ENCODE assay signal across 1 cellular context in genomic region chr19:2040647-2041435, GRCh38.
TF ChIP-seq lines count a peak whose summit lies in the region.

No MANE protein-coding gene starts in this region.

TF ChIP-seq in K562, 482 proteins besides CTCF, POLR2A, EP300 and RAD21:
- TF ChIP-seq POLR2G (IDR thresholded peaks at IDR 0.05; ENCODE audit: low read depth, low read length) (peak; percentile 60), ZNF436 (CRISPR knock-in tag; IDR thresholded peaks at IDR 0.05) (no peak), MBD2 (IDR thresholded peaks at IDR 0.05; ENCODE audit: borderline replicate concordance, low read depth) (no peak), LARP7 (IDR thresholded peaks at IDR 0.05) (no peak), ZNF592 (IDR thresholded peaks at IDR 0.05) (no peak), ZBTB5 (IDR thresholded peaks at IDR 0.05) (no peak), PPARD (CRISPR knock-in tag; IDR thresholded peaks at IDR 0.05) (no peak), RBFOX2 (IDR thresholded peaks at IDR 0.05; ENCODE audit: low read depth, low read length) (peak; percentile 65), ZNF23 (CRISPR knock-in tag; IDR thresholded peaks at IDR 0.05) (no peak), KDM5B (IDR thresholded peaks at IDR 0.05; ENCODE audit: insufficient replicate concordance, low read depth, low read length) (no peak), BRF1 (IDR thresholded peaks at IDR 0.05; ENCODE audit: borderline replicate concordance, extremely low read depth, insufficient read length) (no peak), POLR2AphosphoS5 (IDR thresholded peaks at IDR 0.05; ENCODE audit: control insufficient read depth, insufficient read depth, low read depth, low read length) (no peak), FUS (optimal IDR thresholded peaks at IDR 0.05; ENCODE audit: low read depth, low read length) (no peak), ZNF277 (CRISPR knock-in tag; IDR thresholded peaks at IDR 0.05; ENCODE audit: borderline replicate concordance) (no peak), ZBTB40 (IDR thresholded peaks at IDR 0.05) (no peak), ZBTB40 (CRISPR knock-in tag; IDR thresholded peaks at IDR 0.05) (no peak), ZSCAN29 (IDR thresholded peaks at IDR 0.05) (no peak), RHOXF2B (CRISPR knock-in tag; conservative IDR thresholded peaks at IDR 0.05) (no peak), MYNN (IDR thresholded peaks at IDR 0.05) (0 out of 2 replicates have a peak, but pooled peaks have one; percentile 5), MYNN (CRISPR knock-in tag; IDR thresholded peaks at IDR 0.05) (no peak), NFE2L1 (tag; IDR thresholded peaks at IDR 0.05; ENCODE audit: borderline replicate concordance, low read depth) (no peak), ETV1 (tag; conservative IDR thresholded peaks at IDR 0.05; ENCODE audit: low read depth) (no peak), ZNF253 (CRISPR knock-in tag; conservative IDR thresholded peaks at IDR 0.05) (no peak)
- TF ChIP-seq, protein P1, sequence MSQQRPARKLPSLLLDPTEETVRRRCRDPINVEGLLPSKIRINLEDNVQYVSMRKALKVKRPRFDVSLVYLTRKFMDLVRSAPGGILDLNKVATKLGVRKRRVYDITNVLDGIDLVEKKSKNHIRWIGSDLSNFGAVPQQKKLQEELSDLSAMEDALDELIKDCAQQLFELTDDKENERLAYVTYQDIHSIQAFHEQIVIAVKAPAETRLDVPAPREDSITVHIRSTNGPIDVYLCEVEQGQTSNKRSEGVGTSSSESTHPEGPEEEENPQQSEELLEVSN (IDR thresholded peaks at IDR 0.05; ENCODE audit: borderline replicate concordance in 1 of 2, extremely low read depth in 1 of 2, insufficient read depth in 1 of 2, insufficient read length in 1 of 2, low read depth in 1 of 2, low read length in 1 of 2, poor library complexity in 1 of 2, severe bottlenecking in 1 of 2): no peak
- TF ChIP-seq, protein P2, sequence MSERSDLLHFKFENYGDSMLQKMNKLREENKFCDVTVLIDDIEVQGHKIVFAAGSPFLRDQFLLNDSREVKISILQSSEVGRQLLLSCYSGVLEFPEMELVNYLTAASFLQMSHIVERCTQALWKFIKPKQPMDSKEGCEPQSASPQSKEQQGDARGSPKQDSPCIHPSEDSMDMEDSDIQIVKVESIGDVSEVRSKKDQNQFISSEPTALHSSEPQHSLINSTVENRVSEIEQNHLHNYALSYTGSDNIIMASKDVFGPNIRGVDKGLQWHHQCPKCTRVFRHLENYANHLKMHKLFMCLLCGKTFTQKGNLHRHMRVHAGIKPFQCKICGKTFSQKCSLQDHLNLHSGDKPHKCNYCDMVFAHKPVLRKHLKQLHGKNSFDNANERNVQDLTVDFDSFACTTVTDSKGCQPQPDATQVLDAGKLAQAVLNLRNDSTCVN (CRISPR knock-in tag; IDR thresholded peaks at IDR 0.05): no peak
- TF ChIP-seq, protein P3, sequence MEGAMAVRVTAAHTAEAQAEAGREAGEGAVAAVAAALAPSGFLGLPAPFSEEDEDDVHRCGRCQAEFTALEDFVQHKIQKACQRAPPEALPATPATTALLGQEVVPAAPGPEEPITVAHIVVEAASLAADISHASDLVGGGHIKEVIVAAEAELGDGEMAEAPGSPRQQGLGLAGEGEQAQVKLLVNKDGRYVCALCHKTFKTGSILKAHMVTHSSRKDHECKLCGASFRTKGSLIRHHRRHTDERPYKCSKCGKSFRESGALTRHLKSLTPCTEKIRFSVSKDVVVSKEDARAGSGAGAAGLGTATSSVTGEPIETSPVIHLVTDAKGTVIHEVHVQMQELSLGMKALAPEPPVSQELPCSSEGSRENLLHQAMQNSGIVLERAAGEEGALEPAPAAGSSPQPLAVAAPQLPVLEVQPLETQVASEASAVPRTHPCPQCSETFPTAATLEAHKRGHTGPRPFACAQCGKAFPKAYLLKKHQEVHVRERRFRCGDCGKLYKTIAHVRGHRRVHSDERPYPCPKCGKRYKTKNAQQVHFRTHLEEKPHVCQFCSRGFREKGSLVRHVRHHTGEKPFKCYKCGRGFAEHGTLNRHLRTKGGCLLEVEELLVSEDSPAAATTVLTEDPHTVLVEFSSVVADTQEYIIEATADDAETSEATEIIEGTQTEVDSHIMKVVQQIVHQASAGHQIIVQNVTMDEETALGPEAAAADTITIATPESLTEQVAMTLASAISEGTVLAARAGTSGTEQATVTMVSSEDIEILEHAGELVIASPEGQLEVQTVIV (CRISPR knock-in tag; IDR thresholded peaks at IDR 0.05; ENCODE audit: borderline replicate concordance): no peak
- TF ChIP-seq, protein P4, sequence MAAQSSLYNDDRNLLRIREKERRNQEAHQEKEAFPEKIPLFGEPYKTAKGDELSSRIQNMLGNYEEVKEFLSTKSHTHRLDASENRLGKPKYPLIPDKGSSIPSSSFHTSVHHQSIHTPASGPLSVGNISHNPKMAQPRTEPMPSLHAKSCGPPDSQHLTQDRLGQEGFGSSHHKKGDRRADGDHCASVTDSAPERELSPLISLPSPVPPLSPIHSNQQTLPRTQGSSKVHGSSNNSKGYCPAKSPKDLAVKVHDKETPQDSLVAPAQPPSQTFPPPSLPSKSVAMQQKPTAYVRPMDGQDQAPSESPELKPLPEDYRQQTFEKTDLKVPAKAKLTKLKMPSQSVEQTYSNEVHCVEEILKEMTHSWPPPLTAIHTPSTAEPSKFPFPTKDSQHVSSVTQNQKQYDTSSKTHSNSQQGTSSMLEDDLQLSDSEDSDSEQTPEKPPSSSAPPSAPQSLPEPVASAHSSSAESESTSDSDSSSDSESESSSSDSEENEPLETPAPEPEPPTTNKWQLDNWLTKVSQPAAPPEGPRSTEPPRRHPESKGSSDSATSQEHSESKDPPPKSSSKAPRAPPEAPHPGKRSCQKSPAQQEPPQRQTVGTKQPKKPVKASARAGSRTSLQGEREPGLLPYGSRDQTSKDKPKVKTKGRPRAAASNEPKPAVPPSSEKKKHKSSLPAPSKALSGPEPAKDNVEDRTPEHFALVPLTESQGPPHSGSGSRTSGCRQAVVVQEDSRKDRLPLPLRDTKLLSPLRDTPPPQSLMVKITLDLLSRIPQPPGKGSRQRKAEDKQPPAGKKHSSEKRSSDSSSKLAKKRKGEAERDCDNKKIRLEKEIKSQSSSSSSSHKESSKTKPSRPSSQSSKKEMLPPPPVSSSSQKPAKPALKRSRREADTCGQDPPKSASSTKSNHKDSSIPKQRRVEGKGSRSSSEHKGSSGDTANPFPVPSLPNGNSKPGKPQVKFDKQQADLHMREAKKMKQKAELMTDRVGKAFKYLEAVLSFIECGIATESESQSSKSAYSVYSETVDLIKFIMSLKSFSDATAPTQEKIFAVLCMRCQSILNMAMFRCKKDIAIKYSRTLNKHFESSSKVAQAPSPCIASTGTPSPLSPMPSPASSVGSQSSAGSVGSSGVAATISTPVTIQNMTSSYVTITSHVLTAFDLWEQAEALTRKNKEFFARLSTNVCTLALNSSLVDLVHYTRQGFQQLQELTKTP (IDR thresholded peaks at IDR 0.05; ENCODE audit: low read depth in 1 of 2, partially characterized antibody in 2 of 2): no peak
